ENCODE assay signal across 31 cellular contexts in genomic region chr4:140704392-140704955, GRCh38. TPM values are rescaled to one million over a fixed set of nuclear protein-coding genes. Genes with fewer than 3 reads are reported as not detected.
A peak's percentile ranks its signal among the peaks of the same experiment; 100 is the strongest.
DNase-seq lines count a peak whose midpoint lies in the region; ATAC-seq, FAIRE-seq and TF ChIP-seq lines count a peak whose summit lies in the region.
"Had no signal": no experiment of that assay in that cellular context is flagged by ENCODE, and none has a peak within 500 bp of the region (broad histone marks: within the 10 kb centered on the region; RNA-seq: fewer than 3 reads in every experiment).

No MANE protein-coding gene starts in this region.

- peak overlapping the region; percentile 62 for H3K27ac Mint-ChIP-seq in stimulated activated naive B cell treated with anti-CD40 and anti-IgM and Interleukin-4, amounts not matched to agents 10 μg/mL and 1 μg/mL and 100 μg/mL, for 72 hours
- no peak overlapping the region for H3K27ac Mint-ChIP-seq in immature natural killer cell
- no peak overlapping the region for H3K27ac Mint-ChIP-seq in naive thymus-derived CD4-positive, alpha-beta T cell
- H3K27ac Mint-ChIP-seq: activated naive CD4-positive, alpha-beta T cell treated with anti-CD3 and anti-CD28 coated beads for 36 hours; CD4-positive, CD25-positive, alpha-beta regulatory T cell; natural killer cell treated with Interleukin-12 subunit alpha and Interleukin-12 subunit beta and Interleukin-15 and Interleukin-18, amount 100 ng/mL, for 72 hours; T-helper 2 cell treated with Interferon-gamma antibody and Interleukin-4, amounts not matched to agents 5 μg/mL and 100 μg/mL, for 36 hours had no signal

- peaks cover 16% of the 10 kb centered on the region for H3K79me2 ChIP-seq in HepG2 (ENCODE audit: insufficient read depth, low read length)

- H3K36me3 ChIP-seq in right lobe of liver, result no peaks in the 10 kb centered on the region
- peaks cover 2 to 8% of the 10 kb centered on the region in 2 experiments; a peak in 4 of 5 replicates for H3K36me3 ChIP-seq in HepG2 (replicated peaks in 1 of 2; ENCODE audit: control insufficient read depth in 1 of 2, insufficient read depth in 2 of 2, low read length in 2 of 2)
- no peaks in the 10 kb centered on the region for H3K36me3 ChIP-seq in breast epithelium
- H3K36me3 ChIP-seq in naive thymus-derived CD4-positive, alpha-beta T cell (ENCODE audit: control insufficient read depth in 2 of 3, insufficient read depth in 3 of 3, low read length in 3 of 3), result no peaks in the 10 kb centered on the region
- H3K36me3 ChIP-seq: adrenal gland had no signal

- TF ChIP-seq EP300 in HepG2 (IDR thresholded peaks at IDR 0.05; ENCODE audit: low read depth in 2 of 2, low read length in 2 of 2), result no peak
- no peak for TF ChIP-seq EP300 in HepG2 (CRISPR knock-in tag; IDR thresholded peaks at IDR 0.05; ENCODE audit: borderline replicate concordance)

- peaks cover 12 to 19% of the 10 kb centered on the region in 2 donors for H3K36me3 Mint-ChIP-seq in stimulated activated naive B cell treated with anti-CD40 and anti-IgM and Interleukin-4, amounts not matched to agents 10 μg/mL and 1 μg/mL and 100 μg/mL, for 72 hours
- no peaks in the 10 kb centered on the region for H3K36me3 Mint-ChIP-seq in immature natural killer cell
- no peaks in the 10 kb centered on the region for H3K36me3 Mint-ChIP-seq in naive thymus-derived CD4-positive, alpha-beta T cell
- H3K36me3 Mint-ChIP-seq: CD4-positive, CD25-positive, alpha-beta regulatory T cell; natural killer cell treated with Interleukin-12 subunit alpha and Interleukin-12 subunit beta and Interleukin-15 and Interleukin-18, amount 100 ng/mL, for 72 hours had no signal

- H3K9me3 Mint-ChIP-seq in stimulated activated naive B cell treated with anti-CD40 and anti-IgM and Interleukin-4, amounts not matched to agents 10 μg/mL and 1 μg/mL and 100 μg/mL, for 72 hours, result peaks cover 0 to 3% of the 10 kb centered on the region in 2 donors
- no peaks in the 10 kb centered on the region for H3K9me3 Mint-ChIP-seq in immature natural killer cell
- H3K9me3 Mint-ChIP-seq in naive thymus-derived CD4-positive, alpha-beta T cell, result peaks cover 0 to 3% (median 0%) of the 10 kb centered on the region in 11 donors
- H3K9me3 Mint-ChIP-seq: activated naive CD4-positive, alpha-beta T cell treated with anti-CD3 and anti-CD28 coated beads for 36 hours; natural killer cell treated with Interleukin-12 subunit alpha and Interleukin-12 subunit beta and Interleukin-15 and Interleukin-18, amount 100 ng/mL, for 72 hours; T-helper 2 cell treated with Interferon-gamma antibody and Interleukin-4, amounts not matched to agents 5 μg/mL and 100 μg/mL, for 36 hours had no signal

- H3K27ac ChIP-seq in right lobe of liver (no peak overlapping the region), HepG2 (ENCODE audit: extremely low read length, insufficient read depth, low read length) (no peak overlapping the region), breast epithelium (peak overlapping the region; percentile 39 to 73)
- H3K27ac ChIP-seq in naive thymus-derived CD4-positive, alpha-beta T cell (ENCODE audit: low read depth, low read length), result no peak overlapping the region
- H3K27ac ChIP-seq: adrenal gland, body of pancreas, dorsolateral prefrontal cortex, PC-9, skin epidermis, tibial nerve had no signal

- no peak overlapping the region for H3K9ac ChIP-seq in HepG2 (ENCODE audit: insufficient read depth, low read depth, low read length)

- no peak for TF ChIP-seq POLR2A in right lobe of liver (IDR thresholded peaks at IDR 0.05)
- no peak for TF ChIP-seq POLR2A in HepG2 (IDR thresholded peaks at IDR 0.05; ENCODE audit: insufficient read depth in 1 of 2, low read depth in 2 of 2, low read length in 2 of 2)
- no peak for TF ChIP-seq POLR2A in breast epithelium (IDR thresholded peaks at IDR 0.05)

- H3K4me3 ChIP-seq in right lobe of liver (no peak overlapping the region), HepG2 (replicated peaks in 1 of 3; ENCODE audit: insufficient read depth in 1 of 3, low read depth in 2 of 3, low read length in 3 of 3) (no peak overlapping the region), breast epithelium (no peak overlapping the region)
- no peak overlapping the region for H3K4me3 ChIP-seq in naive thymus-derived CD4-positive, alpha-beta T cell (ENCODE audit: low read length)
- H3K4me3 ChIP-seq: adrenal gland, body of pancreas, dorsolateral prefrontal cortex, PC-9, skin epidermis, tibial nerve had no signal

- TF ChIP-seq RAD21 in HepG2 (CRISPR knock-in tag; IDR thresholded peaks at IDR 0.05), result no peak

- no peaks in the 10 kb centered on the region for H3K27me3 Mint-ChIP-seq in stimulated activated naive B cell treated with anti-CD40 and anti-IgM and Interleukin-4, amounts not matched to agents 10 μg/mL and 1 μg/mL and 100 μg/mL, for 72 hours
- peaks cover 0 to 6% (median 3%) of the 10 kb centered on the region in 3 donors for H3K27me3 Mint-ChIP-seq in immature natural killer cell (ENCODE audit: low read depth in 3 of 3)
- peaks cover 0 to 9% (median 4%) of the 10 kb centered on the region in 5 donors for H3K27me3 Mint-ChIP-seq in naive thymus-derived CD4-positive, alpha-beta T cell
- H3K27me3 Mint-ChIP-seq: CD4-positive, CD25-positive, alpha-beta regulatory T cell had no signal

- no TSS peak for BruUV-seq in HepG2 (replicated peaks; lab: Mats Ljungman, UMichigan)

- in situ Hi-C loops in HepG2 (cut with HindIII; ENCODE audit: extremely low pct_ligation_motif_present, low pct_unique_long_range_greater_than_20kb), result no loop called here

- FAIRE-seq in HepG2 (lab: Jason Lieb, UNC), result no peak
- FAIRE-seq: endothelial cell of umbilical vein had no signal

- no peaks in the 10 kb centered on the region for H3K9me3 ChIP-seq in right lobe of liver
- H3K9me3 ChIP-seq in HepG2 (ENCODE audit: low read length), result no peaks in the 10 kb centered on the region
- H3K9me3 ChIP-seq in breast epithelium, result no peaks in the 10 kb centered on the region
- no peaks in the 10 kb centered on the region for H3K9me3 ChIP-seq in naive thymus-derived CD4-positive, alpha-beta T cell (ENCODE audit: control insufficient read depth in 2 of 3, low read length in 3 of 3)
- H3K9me3 ChIP-seq: body of pancreas, tibial nerve had no signal

- DNase-seq in right lobe of liver (no peak), HepG2 (ENCODE audit: low spot score) (no peak), breast epithelium (ENCODE audit: low spot score in 2 of 2) (no peak), immature natural killer cell (no peak), NCI-H2107 (lab: John Stamatoyannopoulos, UW) (no peak)
- DNase-seq in stimulated activated naive B cell treated with anti-CD40 and anti-IgM and Interleukin-4, amounts not matched to agents 10 μg/mL and 1 μg/mL and 100 μg/mL, for 72 hours, result no peak
- DNase-seq in naive thymus-derived CD4-positive, alpha-beta T cell, result no peak
- DNase-seq: 8988T; activated CD4-positive, alpha-beta T cell treated with anti-CD3 and anti-CD28 coated beads for 48 hours; activated naive CD4-positive, alpha-beta T cell treated with anti-CD3 and anti-CD28 coated beads for 36 hours; activated T-cell treated with anti-CD3 and anti-CD28 coated beads, Interleukin-2, amount 50 U/mL, for 48 hours; adrenal gland; body of pancreas; CD4-positive, CD25-positive, alpha-beta regulatory T cell; dorsolateral prefrontal cortex; hypothalamus; left ventricle myocardium superior; midbrain; NCI-H1048; NCI-H1694 treated with DMSO at 0.1 percent for 48 hours; NCI-H524 treated with DMSO at 0.1 percent for 48 hours; NK-92 treated with Interleukin-12 subunit alpha and Interleukin-12 subunit beta, amount 100 ng/mL, for 24 hours; PC-9; Right ventricle myocardium superior; stimulated activated CD8-positive, alpha-beta memory T cell treated with anti-CD3 and anti-CD28 coated beads, Interleukin-4, amount 100 ng/mL, for 48 hours had no signal

- H3K4me2 ChIP-seq in HepG2 (ENCODE audit: low read depth, low read length), result no peak overlapping the region
- H3K4me2 ChIP-seq: PC-9 had no signal

- peaks cover 23 to 56% of the 10 kb centered on the region in 2 donors for H3K4me1 Mint-ChIP-seq in stimulated activated naive B cell treated with anti-CD40 and anti-IgM and Interleukin-4, amounts not matched to agents 10 μg/mL and 1 μg/mL and 100 μg/mL, for 72 hours
- no peaks in the 10 kb centered on the region for H3K4me1 Mint-ChIP-seq in immature natural killer cell
- H3K4me1 Mint-ChIP-seq in naive thymus-derived CD4-positive, alpha-beta T cell, result no peaks in the 10 kb centered on the region
- H3K4me1 Mint-ChIP-seq: CD4-positive, CD25-positive, alpha-beta regulatory T cell had no signal

- CTCF ChIA-PET in HepG2 (lab: Yijun Ruan, JAX; ENCODE audit: low intra/inter-chr PET ratio, low total read pairs), result no interaction called here
- CTCF ChIA-PET in naive thymus-derived CD4-positive, alpha-beta T cell (lab: Charles Lee), result no interaction called here

- no peak overlapping the region for H2AFZ ChIP-seq in HepG2 (ENCODE audit: low read length)
- H2AFZ ChIP-seq: PC-9 had no signal

- H4K20me1 ChIP-seq in HepG2 (ENCODE audit: insufficient read depth, low read length), result no peaks in the 10 kb centered on the region

- intact Hi-C loops in right lobe of liver (cut with DNase I), result no loop called here
- intact Hi-C loops in HepG2 (cut with micrococcal nuclease; ENCODE audit: unreplicated experiment), result no loop called here
- intact Hi-C loops in breast epithelium (cut with DNase I; ENCODE audit: low total_unique reads), result loop anchor here (1.0 kb wide), 1 partner anchor 27 kb away; no protein-coding TSS in a partner anchor
- intact Hi-C loops in naive thymus-derived CD4-positive, alpha-beta T cell (cut with micrococcal nuclease), result no loop called here

- POLR2A ChIA-PET in HepG2 (lab: Yijun Ruan, JAX), result no interaction called here
- POLR2A ChIA-PET in naive thymus-derived CD4-positive, alpha-beta T cell (lab: Charles Lee), result no interaction called here

- no peak overlapping the region for H3K4me3 Mint-ChIP-seq in stimulated activated naive B cell treated with anti-CD40 and anti-IgM and Interleukin-4, amounts not matched to agents 10 μg/mL and 1 μg/mL and 100 μg/mL, for 72 hours
- H3K4me3 Mint-ChIP-seq in immature natural killer cell, result no peak overlapping the region
- no peak overlapping the region for H3K4me3 Mint-ChIP-seq in naive thymus-derived CD4-positive, alpha-beta T cell
- H3K4me3 Mint-ChIP-seq: activated naive CD4-positive, alpha-beta T cell treated with anti-CD3 and anti-CD28 coated beads for 36 hours; CD4-positive, CD25-positive, alpha-beta regulatory T cell; natural killer cell treated with Interleukin-12 subunit alpha and Interleukin-12 subunit beta and Interleukin-15 and Interleukin-18, amount 100 ng/mL, for 72 hours; T-helper 2 cell treated with Interferon-gamma antibody and Interleukin-4, amounts not matched to agents 5 μg/mL and 100 μg/mL, for 36 hours had no signal

- ATAC-seq in right lobe of liver (peak; percentile 18 to 41 (median 26)), HepG2 (no peak), HG02852 (IDR thresholded peaks at IDR 0.05; ENCODE audit: unreplicated experiment) (peak; percentile 31)
- ATAC-seq in stimulated activated naive B cell treated with anti-CD40 and anti-IgM and Interleukin-4, amounts not matched to agents 10 μg/mL and 1 μg/mL and 100 μg/mL, for 72 hours (replicated peaks), result peak; percentile 39 to 68
- no peak for ATAC-seq in naive thymus-derived CD4-positive, alpha-beta T cell
- ATAC-seq: body of pancreas; left ventricle myocardium superior; natural killer cell treated with Interleukin-12 subunit alpha and Interleukin-12 subunit beta and Interleukin-15 and Interleukin-18, amount 100 ng/mL, for 72 hours had no signal

- 95% methylated on average over 2 of the region's 4 CpGs for WGBS in right lobe of liver (ENCODE audit: insufficient coverage, low coverage, low lambda C conversion rate, missing lambda C conversion rate)
- over 99% methylated on average over 4 of the region's 4 CpGs for WGBS in HepG2 (ENCODE audit: low lambda C conversion rate)

- TF ChIP-seq CTCF in right lobe of liver (IDR thresholded peaks at IDR 0.05), result no peak
- no peak for TF ChIP-seq CTCF in HepG2 (CRISPR knock-in tag; IDR thresholded peaks at IDR 0.05)
- no peak for TF ChIP-seq CTCF in breast epithelium (IDR thresholded peaks at IDR 0.05)

- H3K27me3 ChIP-seq in right lobe of liver (no peaks in the 10 kb centered on the region), HepG2 (ENCODE audit: control insufficient read depth in 1 of 2, insufficient read depth in 2 of 2, low read length in 2 of 2) (no peaks in the 10 kb centered on the region), breast epithelium (no peaks in the 10 kb centered on the region)
- no peaks in the 10 kb centered on the region for H3K27me3 ChIP-seq in naive thymus-derived CD4-positive, alpha-beta T cell (ENCODE audit: control insufficient read depth in 2 of 2, insufficient read depth in 2 of 2, low read length in 2 of 2)
- H3K27me3 ChIP-seq: adrenal gland, body of pancreas, dorsolateral prefrontal cortex, tibial nerve had no signal

- H3K4me1 ChIP-seq in right lobe of liver, result peaks cover 0 to 17% (median 3%) of the 10 kb centered on the region in 4 donors
- H3K4me1 ChIP-seq in HepG2 (ENCODE audit: insufficient read depth, low read length), result peaks cover 81% of the 10 kb centered on the region
- H3K4me1 ChIP-seq in breast epithelium, result peaks cover 0 to 17% of the 10 kb centered on the region in 2 donors
- no peaks in the 10 kb centered on the region for H3K4me1 ChIP-seq in naive thymus-derived CD4-positive, alpha-beta T cell (ENCODE audit: control insufficient read depth in 2 of 2, insufficient read depth in 2 of 2, low read length in 2 of 2)

RNA-seq across cellular contexts. Expression of gene TBC1D9, which starts 51.7 kb away (rescaled TPM):
- total RNA-seq in right lobe of liver, result 10 to 100 TPM in 3 of 6 experiments, 1 to 10 TPM in 3; 6.6 to 17.9 (median 9.4) TPM
- total RNA-seq in HepG2 (2016; rRNA removed; fragmentation: Illumina TruSeq; extraction: Trizol), result 12.2 TPM in 2 replicates
- total RNA-seq in HepG2 (2016; cell fraction: cytosol; rRNA removed; fragmentation: Illumina TruSeq; extraction: Trizol; ENCODE audit: low read depth), result 1.5 and 2.6 TPM in 2 replicates
- 10.4 and 11.6 TPM in 2 replicates for total RNA-seq in HepG2 (2016; cell fraction: insoluble cytoplasmic fraction; rRNA removed; fragmentation: Illumina TruSeq; extraction: Trizol)
- total RNA-seq in HepG2 (2016; cell fraction: membrane; rRNA removed; fragmentation: Illumina TruSeq; extraction: Trizol), result 4.6 and 4.8 TPM in 2 replicates
- total RNA-seq in HepG2 (2016; cell fraction: nucleus; rRNA removed; fragmentation: Illumina TruSeq; extraction: Trizol), result 17.1 and 20.0 TPM in 2 replicates
- 9.6 and 11.9 TPM in 2 replicates for polyA plus RNA-seq in HepG2 (2011; rRNA removed)
- polyA plus RNA-seq in HepG2 (2011; cell fraction: cytosol; rRNA removed), result 7.0 and 8.0 TPM in 2 replicates
- polyA plus RNA-seq in HepG2 (2011; cell fraction: nucleus; rRNA removed), result 11.8 and 12.8 TPM in 2 replicates
- polyA plus RNA-seq in HepG2 (2012), result 7.3 and 8.1 TPM in 2 replicates
- 0.26 and 0.42 TPM in 2 replicates for polyA plus RNA-seq in HepG2 (2016; cell fraction: cytosol; fragmentation: Illumina TruSeq; extraction: Trizol; ENCODE audit: low read depth)
- 7.8 and 8.5 TPM in 2 replicates for polyA plus RNA-seq in HepG2 (2016; cell fraction: insoluble cytoplasmic fraction; fragmentation: Illumina TruSeq; extraction: Trizol; ENCODE audit: low read depth)
- 1.4 and 1.7 TPM in 2 replicates for polyA plus RNA-seq in HepG2 (2016; cell fraction: membrane; fragmentation: Illumina TruSeq; extraction: Trizol; ENCODE audit: low read depth)
- polyA plus RNA-seq in HepG2 (2016; cell fraction: nucleus; fragmentation: Illumina TruSeq; extraction: Trizol; ENCODE audit: insufficient read depth, low read depth), result 11.3 and 12.2 TPM in 2 replicates
- polyA minus RNA-seq in HepG2 (2011; rRNA and poly(A)+ RNA removed; ENCODE audit: low replicate concordance), result 11.6 and 31.0 TPM in 2 replicates
- polyA minus RNA-seq in HepG2 (2011; cell fraction: cytosol; rRNA and poly(A)+ RNA removed), result 13.0 and 13.1 TPM in 2 replicates
- 57.6 and 63.4 TPM in 2 replicates for polyA minus RNA-seq in HepG2 (2011; cell fraction: nucleus; rRNA and poly(A)+ RNA removed)
- total RNA-seq in breast epithelium, result 100 to 1,000 TPM in 2 of 3 donors, 10 to 100 TPM in 1; 28.3 to 195 (median 152) TPM
- 1 to 10 TPM in 1 of 3 donors, under 1 TPM in 2; 0.21 to 1.1 (median 0.22) TPM for polyA plus RNA-seq in immature natural killer cell
- total RNA-seq in naive thymus-derived CD4-positive, alpha-beta T cell, result 10 to 100 TPM in 1 of 5 experiments, 1 to 10 TPM in 1, under 1 TPM in 2, not detected in 1; 0.22 to 13.9 (median 1.7) TPM
- polyA plus RNA-seq in naive thymus-derived CD4-positive, alpha-beta T cell, result under 1 TPM in 1 of 2 donors, not detected in 1; 0.13 TPM

Comparison
In these comparisons a context has a peak if more than half of its experiments do, and no peak if none do; other contexts are left out.
1. ATAC-seq: peak in right lobe of liver (4 of 4), HG02852 (single experiment) and stimulated activated naive B cell treated with anti-CD40 and anti-IgM and Interleukin-4, amounts not matched to agents 10 μg/mL and 1 μg/mL and 100 μg/mL, for 72 hours (2 of 2); none in HepG2 (single experiment) and naive thymus-derived CD4-positive, alpha-beta T cell (single experiment).
2. H3K27ac ChIP-seq: peak in breast epithelium (2 of 2); none in right lobe of liver (0 of 3), HepG2 (single experiment) and naive thymus-derived CD4-positive, alpha-beta T cell (single experiment).